In genomic region chr12:6941267-6941666, GRCh38 we compare ENCODE assay signal across 17 cellular contexts. TPM values are rescaled to one million over a fixed set of nuclear protein-coding genes. Genes with fewer than 3 reads are reported as not detected.
DNase-seq lines count a peak whose midpoint lies in the region; ATAC-seq and TF ChIP-seq lines count a peak whose summit lies in the region.
"Had no signal": no experiment of that assay in that cellular context is flagged by ENCODE, and none has a peak within 500 bp of the region (broad histone marks: within the 10 kb centered on the region; RNA-seq: fewer than 3 reads in every experiment).

No MANE protein-coding gene starts in this region.

- no peaks in the 10 kb centered on the region for H3K36me3 ChIP-seq in CD4-positive, alpha-beta memory T cell (ENCODE audit: insufficient read depth, low read length)
- peaks cover 17 to 32% of the 10 kb centered on the region in 2 donors for H3K36me3 ChIP-seq in ascending aorta
- H3K36me3 ChIP-seq in naive thymus-derived CD4-positive, alpha-beta T cell (ENCODE audit: control insufficient read depth in 2 of 3, insufficient read depth in 3 of 3, low read length in 3 of 3), result peaks cover 0 to 9% (median 0%) of the 10 kb centered on the region in 3 experiments

- CTCF ChIA-PET in CD4-positive, alpha-beta memory T cell (lab: Charles Lee; ENCODE audit: partially characterized antibody), result interaction anchor here (1.2 to 18.5 kb wide), 4 partner anchors 8 to 70 kb away, joined by 3 to 774 read pairs (median 66); partner anchors contain the start of gene SPSB2
- CTCF ChIA-PET in naive thymus-derived CD4-positive, alpha-beta T cell (lab: Charles Lee), result interaction anchor here (1.3 to 2.0 kb wide), 4 partner anchors 16 to 27 kb away, joined by 4 to 7 read pairs (median 5); no protein-coding TSS in a partner anchor

- no peaks in the 10 kb centered on the region for H3K9me3 ChIP-seq in CD4-positive, alpha-beta memory T cell (ENCODE audit: control insufficient read depth in 1 of 2, low read length in 2 of 2)
- H3K9me3 ChIP-seq in ascending aorta, result no peaks in the 10 kb centered on the region
- no peaks in the 10 kb centered on the region for H3K9me3 ChIP-seq in naive thymus-derived CD4-positive, alpha-beta T cell (ENCODE audit: control insufficient read depth in 2 of 3, low read length in 3 of 3)

- ATAC-seq in naive thymus-derived CD4-positive, alpha-beta T cell, result no peak
- ATAC-seq in GM19395 (IDR thresholded peaks at IDR 0.05; ENCODE audit: unreplicated experiment), result no peak
- ATAC-seq in HG03520 (IDR thresholded peaks at IDR 0.05; ENCODE audit: unreplicated experiment), result no peak
- ATAC-seq: activated T-cell treated with anti-CD3 and anti-CD28 coated beads, Interleukin-2, amount 50 U/mL, for 4 hours; T-cell had no signal

- peak overlapping the region; percentile 100 for H3K27ac ChIP-seq in 22Rv1
- no peak overlapping the region for H3K27ac ChIP-seq in CD4-positive, alpha-beta memory T cell (ENCODE audit: low read depth, low read length)
- H3K27ac ChIP-seq in ascending aorta, result peak overlapping the region; percentile 33 to 96
- H3K27ac ChIP-seq in naive thymus-derived CD4-positive, alpha-beta T cell (ENCODE audit: low read depth, low read length), result no peak overlapping the region

- TF ChIP-seq CTCF in 22Rv1 (IDR thresholded peaks at IDR 0.05) (no peak), ascending aorta (IDR thresholded peaks at IDR 0.05) (no peak), GM10266 (IDR thresholded peaks at IDR 0.05; ENCODE audit: control insufficient read depth, insufficient read depth, low read depth, missing control alignments) (no peak)

- no peaks in the 10 kb centered on the region for H3K27me3 ChIP-seq in CD4-positive, alpha-beta memory T cell (ENCODE audit: insufficient read depth, low read length)
- no peaks in the 10 kb centered on the region for H3K27me3 ChIP-seq in ascending aorta
- H3K27me3 ChIP-seq in naive thymus-derived CD4-positive, alpha-beta T cell (ENCODE audit: control insufficient read depth in 2 of 2, insufficient read depth in 2 of 2, low read length in 2 of 2), result no peaks in the 10 kb centered on the region

- intact Hi-C loops in CD4-positive, alpha-beta memory T cell (cut with micrococcal nuclease), result no loop called here
- intact Hi-C loops in ascending aorta (cut with DNase I), result no loop called here
- intact Hi-C loops in naive thymus-derived CD4-positive, alpha-beta T cell (cut with micrococcal nuclease), result no loop called here

- H3K4me3 ChIP-seq in CD4-positive, alpha-beta memory T cell (ENCODE audit: low read length in 2 of 2), result no peak overlapping the region
- no peak overlapping the region for H3K4me3 ChIP-seq in ascending aorta
- H3K4me3 ChIP-seq in naive thymus-derived CD4-positive, alpha-beta T cell (ENCODE audit: low read length), result no peak overlapping the region

- H3K4me3 Mint-ChIP-seq in CD4-positive, alpha-beta memory T cell, result no peak overlapping the region
- peak overlapping the region in 1 of 10 donors; percentile 41 for H3K4me3 Mint-ChIP-seq in naive thymus-derived CD4-positive, alpha-beta T cell
- H3K4me3 Mint-ChIP-seq: activated T-cell treated with anti-CD3 and anti-CD28 coated beads, Interleukin-2, amount 50 U/mL, for 4 hours had no signal

- H3K27me3 Mint-ChIP-seq in CD4-positive, alpha-beta memory T cell, result no peaks in the 10 kb centered on the region
- H3K27me3 Mint-ChIP-seq in naive thymus-derived CD4-positive, alpha-beta T cell, result no peaks in the 10 kb centered on the region
- H3K27me3 Mint-ChIP-seq: T-cell had no signal

- H3K36me3 Mint-ChIP-seq in CD4-positive, alpha-beta memory T cell, result peaks cover 0 to 26% of the 10 kb centered on the region in 2 donors
- peaks cover 0 to 13% (median 0%) of the 10 kb centered on the region in 5 donors for H3K36me3 Mint-ChIP-seq in naive thymus-derived CD4-positive, alpha-beta T cell
- H3K36me3 Mint-ChIP-seq: T-cell had no signal

- H3K4me1 ChIP-seq in CD4-positive, alpha-beta memory T cell (ENCODE audit: insufficient read depth, low read length), result peaks cover 47% of the 10 kb centered on the region
- H3K4me1 ChIP-seq in ascending aorta, result peaks cover 15 to 41% of the 10 kb centered on the region in 2 donors
- peaks cover 28 to 36% of the 10 kb centered on the region in 2 donors for H3K4me1 ChIP-seq in naive thymus-derived CD4-positive, alpha-beta T cell (ENCODE audit: control insufficient read depth in 2 of 2, insufficient read depth in 2 of 2, low read length in 2 of 2)

- H3K9me3 Mint-ChIP-seq in CD4-positive, alpha-beta memory T cell, result peaks cover 0 to 10% (median 0%) of the 10 kb centered on the region in 8 donors
- peaks cover 0 to 7% (median 0%) of the 10 kb centered on the region in 11 donors for H3K9me3 Mint-ChIP-seq in naive thymus-derived CD4-positive, alpha-beta T cell
- H3K9me3 Mint-ChIP-seq: activated T-cell treated with anti-CD3 and anti-CD28 coated beads, Interleukin-2, amount 50 U/mL, for 4 hours; T-cell had no signal

- H3K4me1 Mint-ChIP-seq in CD4-positive, alpha-beta memory T cell, result peaks cover 28 to 65% (median 47%) of the 10 kb centered on the region in 4 donors
- peaks cover 25 to 62% (median 49%) of the 10 kb centered on the region in 7 donors for H3K4me1 Mint-ChIP-seq in naive thymus-derived CD4-positive, alpha-beta T cell

- DNase-seq in CD4-positive, alpha-beta memory T cell, result no peak
- DNase-seq in ascending aorta (ENCODE audit: low spot score in 2 of 2) (no peak), glomerular visceral epithelial cell (ENCODE audit: extremely low spot score) (no peak), GM10266 (ENCODE audit: extremely low spot score) (no peak)
- no peak for DNase-seq in naive thymus-derived CD4-positive, alpha-beta T cell
- DNase-seq: activated T-cell treated with anti-CD3 and anti-CD28 coated beads, Interleukin-2, amount 50 U/mL, for 4 hours; effector CD4-positive, alpha-beta T cell; NCI-H2029 treated with DMSO at 0.1 percent for 48 hours; NCI-H748 treated with DMSO at 0.1 percent for 48 hours; T-cell had no signal

- peak overlapping the region in 4 of 7 donors; percentile 32 to 98 (median 76) for H3K27ac Mint-ChIP-seq in CD4-positive, alpha-beta memory T cell
- H3K27ac Mint-ChIP-seq in naive thymus-derived CD4-positive, alpha-beta T cell, result peak overlapping the region in 5 of 9 donors; percentile 41 to 96 (median 54)

- POLR2A ChIA-PET in CD4-positive, alpha-beta memory T cell (lab: Charles Lee; ENCODE audit: partially characterized antibody), result interaction anchor here (1.0 to 22.1 kb wide), 6 partner anchors 10 to 167 kb away, joined by 3 to 1807 read pairs (median 46); partner anchors contain the start of genes ATN1, ENO2 and SPSB2
- POLR2A ChIA-PET in naive thymus-derived CD4-positive, alpha-beta T cell (lab: Charles Lee), result interaction anchor here (0.8 to 23.3 kb wide), 6 partner anchors 1 to 69 kb away, joined by 5 to 1270 read pairs (median 208); partner anchors contain the start of genes ATN1, C12orf57, EMG1 and ENO2

RNA-seq across cellular contexts. Expression of gene RNU7-1, which starts 2.3 kb away (rescaled TPM):
- not detected for total RNA-seq in CD4-positive, alpha-beta memory T cell
- not detected for polyA plus RNA-seq in CD4-positive, alpha-beta memory T cell
- not detected for total RNA-seq in ascending aorta
- total RNA-seq in naive thymus-derived CD4-positive, alpha-beta T cell, result not detected
- polyA plus RNA-seq in naive thymus-derived CD4-positive, alpha-beta T cell, result not detected
- total RNA-seq: activated T-cell treated with anti-CD3 and anti-CD28 coated beads, Interleukin-2, amount 50 U/mL, for 4 hours; lower leg skin; M059J; skeletal muscle tissue; T-cell had no signal
- polyA plus RNA-seq: BJ had no signal

RNA-seq across cellular contexts. Expression of gene C12orf57, which starts 2.6 kb away (rescaled TPM):
- 100 to 1,000 TPM; 423 to 425 TPM for total RNA-seq in CD4-positive, alpha-beta memory T cell
- 100 to 1,000 TPM; 155 to 244 TPM for polyA plus RNA-seq in CD4-positive, alpha-beta memory T cell
- total RNA-seq in ascending aorta, result 558 TPM
- 100 to 1,000 TPM; 148 to 592 (median 362) TPM for total RNA-seq in naive thymus-derived CD4-positive, alpha-beta T cell
- polyA plus RNA-seq in naive thymus-derived CD4-positive, alpha-beta T cell, result 100 to 1,000 TPM; 394 to 401 TPM

RNA-seq across cellular contexts. Expression of gene PTPN6, which starts 9.9 kb away (rescaled TPM):
- 100 to 1,000 TPM; 189 to 199 TPM for total RNA-seq in CD4-positive, alpha-beta memory T cell
- 100 to 1,000 TPM; 126 to 325 TPM for polyA plus RNA-seq in CD4-positive, alpha-beta memory T cell
- 1.7 TPM for total RNA-seq in ascending aorta
- total RNA-seq in naive thymus-derived CD4-positive, alpha-beta T cell, result 100 to 1,000 TPM; 141 to 390 (median 242) TPM
- 100 to 1,000 TPM; 210 to 387 TPM for polyA plus RNA-seq in naive thymus-derived CD4-positive, alpha-beta T cell

RNA-seq across cellular contexts. Expression of gene ATN1, which starts 13.5 kb away (rescaled TPM):
- total RNA-seq in CD4-positive, alpha-beta memory T cell, result 10 to 100 TPM; 32.2 to 33.0 TPM
- 1 to 10 TPM in 1 of 2 donors, under 1 TPM in 1; 0.16 to 1.1 TPM for polyA plus RNA-seq in CD4-positive, alpha-beta memory T cell
- 207 TPM for total RNA-seq in ascending aorta
- total RNA-seq in naive thymus-derived CD4-positive, alpha-beta T cell, result 10 to 100 TPM; 29.5 to 42.2 (median 34.4) TPM
- 1 to 10 TPM in 1 of 2 donors, under 1 TPM in 1; 0.95 to 2.0 TPM for polyA plus RNA-seq in naive thymus-derived CD4-positive, alpha-beta T cell

RNA-seq across cellular contexts. Expression of gene ENO2, which starts 26.9 kb away (rescaled TPM):
- total RNA-seq in CD4-positive, alpha-beta memory T cell, result 100 to 1,000 TPM; 187 to 190 TPM
- polyA plus RNA-seq in CD4-positive, alpha-beta memory T cell, result 10 to 100 TPM; 28.4 to 35.8 TPM
- 30.3 TPM for total RNA-seq in ascending aorta
- 100 to 1,000 TPM in 3 of 5 experiments, 10 to 100 TPM in 2; 65.3 to 193 (median 178) TPM for total RNA-seq in naive thymus-derived CD4-positive, alpha-beta T cell
- polyA plus RNA-seq in naive thymus-derived CD4-positive, alpha-beta T cell, result 10 to 100 TPM; 22.5 to 31.0 TPM

Comparison
In these comparisons a context has a peak if more than half of its experiments do, and no peak if none do; other contexts are left out.
1. H3K27ac ChIP-seq: peak in 22Rv1 (single experiment) and ascending aorta (2 of 2); none in CD4-positive, alpha-beta memory T cell (single experiment) and naive thymus-derived CD4-positive, alpha-beta T cell (single experiment).
2. RNA of gene PTPN6, which starts 9.9 kb away (total RNA-seq): 141 to 390 TPM in naive thymus-derived CD4-positive, alpha-beta T cell and 189 to 199 TPM in CD4-positive, alpha-beta memory T cell; 1.7 TPM in ascending aorta (single experiment); every median in the first group is over 10 times any median in the second.